ENCODE assay signal across 1 cellular context in genomic region chr2:146481629-146482028, GRCh38.
TF ChIP-seq lines count a peak whose summit lies in the region.

No MANE protein-coding gene starts in this region.

TF ChIP-seq in IMR-90, 13 proteins besides CTCF, POLR2A, EP300 and RAD21:
- TF ChIP-seq CEBPB (IDR thresholded peaks at IDR 0.05; ENCODE audit: low read depth, low read length) (no peak), SMC3 (IDR thresholded peaks at IDR 0.05; ENCODE audit: low read depth, low read length) (no peak), CHD1 (IDR thresholded peaks at IDR 0.05; ENCODE audit: low read depth, low read length) (no peak), USF2 (IDR thresholded peaks at IDR 0.05; ENCODE audit: low read depth, low read length) (no peak), ELK1 (IDR thresholded peaks at IDR 0.05; ENCODE audit: borderline replicate concordance, low read depth, low read length) (no peak), BHLHE40 (IDR thresholded peaks at IDR 0.05; ENCODE audit: low read depth, low read length) (no peak), NFE2L2 (IDR thresholded peaks at IDR 0.05; ENCODE audit: low read depth, low read length) (no peak), MXI1 (IDR thresholded peaks at IDR 0.05; ENCODE audit: borderline replicate concordance, low read depth, low read length) (no peak), RFX5 (IDR thresholded peaks at IDR 0.05; ENCODE audit: low read depth, low read length) (no peak), MAFK (IDR thresholded peaks at IDR 0.05; ENCODE audit: low read depth, low read length) (no peak), FOS (IDR thresholded peaks at IDR 0.05; ENCODE audit: low read depth, low read length) (no peak), MAZ (IDR thresholded peaks at IDR 0.05; ENCODE audit: borderline replicate concordance, low read depth, low read length) (no peak), RCOR1 (IDR thresholded peaks at IDR 0.05; ENCODE audit: insufficient replicate concordance, low read length) (no peak)
